In genomic region chr3:174125267-174125844, GRCh38 we compare ENCODE assay signal across 8 cellular contexts.
DNase-seq lines count a peak whose midpoint lies in the region; ATAC-seq and TF ChIP-seq lines count a peak whose summit lies in the region.

No MANE protein-coding gene starts in this region.

- no peak for ATAC-seq in natural killer cell
- ATAC-seq in HG02973 (IDR thresholded peaks at IDR 0.05; ENCODE audit: unreplicated experiment), result no peak

- no peak overlapping the region for H3K4me3 ChIP-seq in GM06990 (replicated peaks; ENCODE audit: low read depth, low read length)
- H3K4me3 ChIP-seq in WERI-Rb-1 (ENCODE audit: low read depth, low read length), result no peak overlapping the region
- H3K4me3 ChIP-seq in liver (ENCODE audit: low read depth in 1 of 3, low read length in 3 of 3), result no peak overlapping the region

- H3K27ac ChIP-seq in WERI-Rb-1, result no peak overlapping the region
- no peak overlapping the region for H3K27ac ChIP-seq in liver (ENCODE audit: low read depth in 1 of 2, low read length in 2 of 2)

- TF ChIP-seq RAD21 in liver (IDR thresholded peaks at IDR 0.05), result peak; percentile 57 to 72

- no peaks in the 10 kb centered on the region for H3K9me3 Mint-ChIP-seq in mesothelial cell of epicardium
- H3K9me3 Mint-ChIP-seq in natural killer cell, result peaks cover 0 to 7% of the 10 kb centered on the region in 2 donors

- intact Hi-C loops in natural killer cell (cut with micrococcal nuclease), result no loop called here

- no peak overlapping the region for H3K27ac Mint-ChIP-seq in mesothelial cell of epicardium
- H3K27ac Mint-ChIP-seq in natural killer cell, result no peak overlapping the region

- H3K27me3 Mint-ChIP-seq in mesothelial cell of epicardium (ENCODE audit: low read depth) (no peaks in the 10 kb centered on the region), natural killer cell (ENCODE audit: low read depth in 2 of 2) (no peaks in the 10 kb centered on the region)

- H3K9ac ChIP-seq in liver (ENCODE audit: low read depth in 1 of 2, low read length in 2 of 2), result no peak overlapping the region

- no peaks in the 10 kb centered on the region for H3K27me3 ChIP-seq in GM06990 (replicated peaks; ENCODE audit: control insufficient read depth, insufficient read depth, low read length)
- no peaks in the 10 kb centered on the region for H3K27me3 ChIP-seq in WERI-Rb-1 (ENCODE audit: insufficient read depth, low read depth, severe bottlenecking)
- H3K27me3 ChIP-seq in liver (ENCODE audit: control insufficient read depth in 4 of 4, insufficient read depth in 4 of 4, low read length in 3 of 4), result no peaks in the 10 kb centered on the region

- H3K4me1 Mint-ChIP-seq in mesothelial cell of epicardium (peaks cover 39% of the 10 kb centered on the region), natural killer cell (no peaks in the 10 kb centered on the region)

- 54% methylated on average over 2 of the region's 2 CpGs for WGBS in liver

- H3K36me3 Mint-ChIP-seq in mesothelial cell of epicardium (no peaks in the 10 kb centered on the region), natural killer cell (no peaks in the 10 kb centered on the region)

- H3K4me3 Mint-ChIP-seq in mesothelial cell of epicardium (no peak overlapping the region), natural killer cell (no peak overlapping the region)

- peak; percentile 34 for TF ChIP-seq CTCF in GM06990 (IDR thresholded peaks at IDR 0.05; ENCODE audit: insufficient read depth, low read length, poor library complexity, severe bottlenecking)
- peak; percentile 69 for TF ChIP-seq CTCF in WERI-Rb-1 (IDR thresholded peaks at IDR 0.05; ENCODE audit: low read depth, low read length)
- TF ChIP-seq CTCF in liver (IDR thresholded peaks at IDR 0.05; ENCODE audit: low read depth, low read length, missing input control), result no peak
- TF ChIP-seq CTCF in mesothelial cell of epicardium (IDR thresholded peaks at IDR 0.05; ENCODE audit: unreplicated experiment), result no peak
- TF ChIP-seq CTCF in natural killer cell (IDR thresholded peaks at IDR 0.05), result no peak

- no peak for DNase-seq in GM06990 (ENCODE audit: extremely low read depth, insufficient read length)
- DNase-seq in NCI-H1436 (lab: John Stamatoyannopoulos, UW), result peak; percentile 49
- peak; percentile 32 for DNase-seq in WERI-Rb-1
- no peak for DNase-seq in mesothelial cell of epicardium (ENCODE audit: low spot score in 2 of 2, unreplicated experiment in 2 of 2)
- DNase-seq in natural killer cell, result no peak
- DNase-seq in C1 segment of cervical spinal cord (lab: John Stamatoyannopoulos, UW), result no peak

- no peaks in the 10 kb centered on the region for H3K9me3 ChIP-seq in WERI-Rb-1 (ENCODE audit: severe bottlenecking)
- H3K9me3 ChIP-seq in liver (ENCODE audit: control insufficient read depth in 4 of 4, low read length in 3 of 4), result no peaks in the 10 kb centered on the region

- no peaks in the 10 kb centered on the region for H3K4me1 ChIP-seq in liver (ENCODE audit: control insufficient read depth in 4 of 4, insufficient read depth in 4 of 4, low read length in 3 of 4)

- no peaks in the 10 kb centered on the region for H3K36me3 ChIP-seq in GM06990 (ENCODE audit: control insufficient read depth, insufficient read depth, low read length)
- no peaks in the 10 kb centered on the region for H3K36me3 ChIP-seq in WERI-Rb-1
- no peaks in the 10 kb centered on the region for H3K36me3 ChIP-seq in liver (ENCODE audit: control insufficient read depth in 4 of 4, insufficient read depth in 3 of 4, low read depth in 1 of 4, low read length in 3 of 4)

TF ChIP-seq in liver, 16 proteins besides CTCF, POLR2A, EP300 and RAD21:
- TF ChIP-seq GABPA (IDR thresholded peaks at IDR 0.05 in 1 of 2, conservative IDR thresholded peaks at IDR 0.05 in 1 of 2), result no peak
- TF ChIP-seq HNF4G (IDR thresholded peaks at IDR 0.05), result no peak
- TF ChIP-seq MAX (IDR thresholded peaks at IDR 0.05), result no peak
- TF ChIP-seq FOXA1 (IDR thresholded peaks at IDR 0.05), result no peak
- no peak for TF ChIP-seq JUND (IDR thresholded peaks at IDR 0.05)
- TF ChIP-seq RXRA (IDR thresholded peaks at IDR 0.05), result no peak
- no peak for TF ChIP-seq SP1 (IDR thresholded peaks at IDR 0.05)

Comparison
In these comparisons a context has a peak if more than half of its experiments do, and no peak if none do; other contexts are left out.
1. DNase-seq: peak in NCI-H1436 (single experiment) and WERI-Rb-1 (single experiment); none in GM06990 (single experiment), mesothelial cell of epicardium (0 of 2), natural killer cell (single experiment) and C1 segment of cervical spinal cord (0 of 14).
2. CTCF ChIP-seq: peak in GM06990 (single experiment) and WERI-Rb-1 (single experiment); none in liver (single experiment), mesothelial cell of epicardium (single experiment) and natural killer cell (single experiment).